7 cellular contexts compared by ENCODE assay signal in the genomic region with DNA sequence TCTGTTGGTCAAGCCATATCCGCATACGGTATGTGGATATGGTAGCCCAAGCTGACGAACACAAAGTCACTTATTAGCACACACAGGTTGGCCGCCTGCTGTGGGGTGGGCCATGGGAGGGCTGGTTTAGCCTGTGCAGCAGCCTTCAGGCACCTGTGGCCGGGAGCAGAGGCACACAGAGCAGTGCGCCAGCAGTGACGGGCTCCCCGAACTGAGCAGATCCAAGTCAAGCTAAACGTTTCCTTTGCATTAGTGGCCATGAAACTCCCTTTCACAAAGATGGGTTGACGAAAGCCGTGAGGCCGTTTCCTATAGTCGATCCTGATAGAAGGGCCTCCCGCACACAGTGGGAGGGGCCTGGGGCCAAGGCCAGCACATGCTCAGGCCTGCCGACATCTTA.
"Had no signal": no experiment of that assay in that cellular context is flagged by ENCODE, and none has a peak within 500 bp of the region (broad histone marks: within the 10 kb centered on the region; RNA-seq: fewer than 3 reads in every experiment).

No MANE protein-coding gene starts in this region.

- ATAC-seq: GM12878 had no signal

- H3K4me3 ChIP-seq: GM12878 had no signal

- FAIRE-seq: G401.6, GM12878, GM12891, GM18507, GM19239 had no signal

- DNase-seq: GDM1, GF-D8 had no signal
